8 cellular contexts compared by ENCODE assay signal in genomic region chr20:50111120-50111828, GRCh38. TPM values are rescaled to one million over a fixed set of nuclear protein-coding genes. Genes with fewer than 3 reads are reported as not detected.
DNase-seq lines count a peak whose midpoint lies in the region; ATAC-seq, FAIRE-seq and TF ChIP-seq lines count a peak whose summit lies in the region.

No MANE protein-coding gene starts in this region.

- FAIRE-seq in GM19239 (lab: Jason Lieb, UNC), result no peak

- WGBS in adrenal gland, 4 donors, result 33 to 43% (median 38%) methylated on average over 10 of the region's 10 CpGs
- WGBS in right lobe of liver (ENCODE audit: insufficient coverage, low coverage, low lambda C conversion rate, missing lambda C conversion rate), result 61% methylated on average over 8 of the region's 10 CpGs

- H3K9me3 ChIP-seq in adrenal gland (replicated peaks in 1 of 3) (no peaks in the 10 kb centered on the region), right lobe of liver (no peaks in the 10 kb centered on the region)

- H3K4me3 ChIP-seq in adrenal gland (peak overlapping the region in 1 of 4 donors; percentile 94), right lobe of liver (peak overlapping the region in 2 of 3 donors; percentile 89 to 99)

- H3K27me3 ChIP-seq in adrenal gland (no peaks in the 10 kb centered on the region), right lobe of liver (no peaks in the 10 kb centered on the region)

- ATAC-seq in right lobe of liver, result no peak
- ATAC-seq in stimulated activated naive CD8-positive, alpha-beta T cell treated with anti-CD3 and anti-CD28 coated beads, Interleukin-15, Interleukin-2, amounts not matched to agents 100 U/mL and 50 U/mL, for 24 hours, result peak; percentile 34

- peak overlapping the region in 3 of 5 donors; percentile 98 to 99 (median 99) for H3K27ac ChIP-seq in adrenal gland
- no peak overlapping the region for H3K27ac ChIP-seq in right lobe of liver

- TF ChIP-seq POLR2A in adrenal gland (IDR thresholded peaks at IDR 0.05) (peak in 1 of 2 donors; percentile 44), right lobe of liver (IDR thresholded peaks at IDR 0.05) (no peak)

- intact Hi-C loops in adrenal gland (cut with DNase I), result no loop called here
- intact Hi-C loops in right lobe of liver (cut with DNase I), result no loop called here

- peak; percentile 70 for DNase-seq in AG20443 (ENCODE audit: low spot score)
- DNase-seq in M059J (ENCODE audit: low read depth), result peak; percentile 87
- peak in 5 of 7 donors; percentile 33 to 60 (median 57) for DNase-seq in adrenal gland
- DNase-seq in right lobe of liver, result no peak
- DNase-seq in stimulated activated naive CD8-positive, alpha-beta T cell treated with anti-CD3 and anti-CD28 coated beads, Interleukin-15, Interleukin-2, amounts not matched to agents 100 U/mL and 50 U/mL, for 24 hours, result peak; percentile 62
- DNase-seq in NCI-H1048 (lab: John Stamatoyannopoulos, UW), result no peak
- DNase-seq in foreskin melanocyte, result no peak
- no peak for DNase-seq in GM19239 (ENCODE audit: insufficient read length, low spot score)

- peaks cover 43 to 75% of the 10 kb centered on the region in 2 donors for H3K4me1 ChIP-seq in adrenal gland (replicated peaks in 1 of 2)
- H3K4me1 ChIP-seq in right lobe of liver, result peaks cover 0 to 47% (median 25%) of the 10 kb centered on the region in 4 donors

- no peaks in the 10 kb centered on the region for H3K36me3 ChIP-seq in adrenal gland (replicated peaks in 1 of 2)
- no peaks in the 10 kb centered on the region for H3K36me3 ChIP-seq in right lobe of liver

- TF ChIP-seq CTCF in adrenal gland (IDR thresholded peaks at IDR 0.05), result no peak
- no peak for TF ChIP-seq CTCF in right lobe of liver (IDR thresholded peaks at IDR 0.05)

RNA-seq across cellular contexts. Expression of gene UBE2V1, which starts 1.7 kb away (rescaled TPM):
- 135 and 170 TPM in 2 replicates for total RNA-seq in M059J (2014; rRNA removed; shearing (Covaris generic))
- 100 to 1,000 TPM in 2 of 8 donors, 10 to 100 TPM in 6; 57.4 to 123 (median 79.4) TPM for total RNA-seq in adrenal gland
- polyA plus RNA-seq in adrenal gland, result 100 to 1,000 TPM in 1 of 3 donors, 10 to 100 TPM in 2; 78.7 to 242 (median 80.0) TPM
- 10 to 100 TPM; 38.2 to 49.4 (median 44.3) TPM for total RNA-seq in right lobe of liver

RNA-seq across cellular contexts. Expression of gene PEDS1, which starts 42.2 kb away (rescaled TPM):
- total RNA-seq in M059J (2014; rRNA removed; shearing (Covaris generic)), result 49.6 and 61.9 TPM in 2 replicates
- total RNA-seq in adrenal gland, result 10 to 100 TPM; 18.7 to 39.1 (median 28.5) TPM
- polyA plus RNA-seq in adrenal gland, result 10 to 100 TPM; 29.4 to 32.6 (median 30.2) TPM
- total RNA-seq in right lobe of liver, result 10 to 100 TPM in 5 of 6 experiments, 1 to 10 TPM in 1; 6.9 to 25.3 (median 13.7) TPM

Comparison
In these comparisons a context has a peak if more than half of its experiments do, and no peak if none do; other contexts are left out.
1. DNase-seq: peak in AG20443 (single experiment), M059J (single experiment), adrenal gland (5 of 7) and stimulated activated naive CD8-positive, alpha-beta T cell treated with anti-CD3 and anti-CD28 coated beads, Interleukin-15, Interleukin-2, amounts not matched to agents 100 U/mL and 50 U/mL, for 24 hours (single experiment); none in right lobe of liver (0 of 3), NCI-H1048 (single experiment), foreskin melanocyte (single experiment) and GM19239 (single experiment).
2. H3K27ac ChIP-seq: peak in adrenal gland (3 of 5); none in right lobe of liver (0 of 3).